ENCODE assay signal across 17 cellular contexts in the genomic region with DNA sequence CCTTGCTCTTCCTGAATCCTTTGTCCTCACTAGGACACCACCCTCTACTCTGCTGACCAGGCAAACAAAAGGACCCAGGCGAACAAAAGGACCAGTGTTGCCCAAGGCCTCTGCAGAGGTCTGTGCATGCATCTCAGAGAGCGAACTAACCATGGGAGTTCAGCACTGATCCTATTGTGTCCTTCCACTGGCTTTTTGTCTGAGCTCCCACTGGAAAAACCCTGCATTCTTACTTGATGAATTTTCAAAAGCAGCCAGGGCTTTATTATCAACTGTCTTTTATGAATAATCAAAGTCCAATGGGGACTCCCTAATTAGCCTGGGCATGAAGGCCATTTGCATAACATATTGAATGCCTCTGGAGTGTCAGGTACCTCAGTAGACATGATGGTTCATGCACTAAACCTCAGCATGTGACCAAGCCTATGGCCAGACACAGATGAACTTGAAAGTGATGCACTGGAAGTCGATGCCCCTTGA.
DNase-seq lines count a peak whose midpoint lies in the region; TF ChIP-seq lines count a peak whose summit lies in the region.
"Had no signal": no experiment of that assay in that cellular context is flagged by ENCODE, and none has a peak within 500 bp of the region (broad histone marks: within the 10 kb centered on the region; RNA-seq: fewer than 3 reads in every experiment).

No MANE protein-coding gene starts in this region.

- peak; percentile 89 for DNase-seq in NCI-H748 (lab: John Stamatoyannopoulos, UW; ENCODE audit: unreplicated experiment)
- no peak for DNase-seq in NCI-H748 treated with DMSO at 0.1 percent for 48 hours (lab: John Stamatoyannopoulos, UW)
- peak; percentile 31 for DNase-seq in kidney glomerular epithelial cell (lab: John Stamatoyannopoulos, UW)
- peak; percentile 53 for DNase-seq in superior temporal gyrus (ENCODE audit: extremely low spot score)
- DNase-seq in GF-D8 (lab: John Stamatoyannopoulos, UW): no peak
- no peak for DNase-seq in MG63
- no peak for DNase-seq in Kasumi-1 (lab: John Stamatoyannopoulos, UW)
- DNase-seq: activated CD4-positive, alpha-beta T cell treated with anti-CD3 and anti-CD28 coated beads, Interleukin-2, amount 50 U/mL, for 4 hours; activated T-cell treated with anti-CD3 and anti-CD28 coated beads, Interleukin-2, amount 50 U/mL, for 1 hour; caudate nucleus; CD4-positive, alpha-beta memory T cell; effector memory CD8-positive, alpha-beta T cell; left ventricle myocardium inferior; NCI-H1694 treated with DMSO at 0.1 percent for 48 hours; stimulated activated naive CD8-positive, alpha-beta T cell treated with anti-CD3 and anti-CD28 coated beads, Interleukin-15, Interleukin-2, amounts not matched to agents 100 U/mL and 50 U/mL, for 24 hours; uterus had no signal

- no peaks in the 10 kb centered on the region for H3K27me3 ChIP-seq in MG63
- H3K27me3 ChIP-seq: uterus had no signal

- no peaks in the 10 kb centered on the region for H3K9me3 ChIP-seq in MG63
- H3K9me3 ChIP-seq: left ventricle myocardium inferior, uterus had no signal

- TF ChIP-seq CTCF in VCaP (conservative IDR thresholded peaks at IDR 0.05): no peak

- no peak overlapping the region for H3K4me3 ChIP-seq in MG63
- H3K4me3 ChIP-seq: left ventricle myocardium inferior, uterus had no signal

- peaks cover 3% of the 10 kb centered on the region for H3K36me3 ChIP-seq in MG63
- H3K36me3 ChIP-seq: left ventricle myocardium inferior, uterus had no signal

- peak overlapping the region; percentile 75 for H3K27ac ChIP-seq in VCaP
- H3K27ac ChIP-seq: left ventricle myocardium inferior, uterus had no signal

Comparison
In these comparisons a context has a peak if more than half of its experiments do, and no peak if none do; other contexts are left out.
1. DNase-seq: peak in NCI-H748 (single experiment), kidney glomerular epithelial cell (single experiment) and superior temporal gyrus (single experiment); none in NCI-H748 treated with DMSO at 0.1 percent for 48 hours (single experiment), GF-D8 (single experiment), MG63 (single experiment) and Kasumi-1 (0 of 2).